ENCODE assay signal across 8 cellular contexts in the genomic region with DNA sequence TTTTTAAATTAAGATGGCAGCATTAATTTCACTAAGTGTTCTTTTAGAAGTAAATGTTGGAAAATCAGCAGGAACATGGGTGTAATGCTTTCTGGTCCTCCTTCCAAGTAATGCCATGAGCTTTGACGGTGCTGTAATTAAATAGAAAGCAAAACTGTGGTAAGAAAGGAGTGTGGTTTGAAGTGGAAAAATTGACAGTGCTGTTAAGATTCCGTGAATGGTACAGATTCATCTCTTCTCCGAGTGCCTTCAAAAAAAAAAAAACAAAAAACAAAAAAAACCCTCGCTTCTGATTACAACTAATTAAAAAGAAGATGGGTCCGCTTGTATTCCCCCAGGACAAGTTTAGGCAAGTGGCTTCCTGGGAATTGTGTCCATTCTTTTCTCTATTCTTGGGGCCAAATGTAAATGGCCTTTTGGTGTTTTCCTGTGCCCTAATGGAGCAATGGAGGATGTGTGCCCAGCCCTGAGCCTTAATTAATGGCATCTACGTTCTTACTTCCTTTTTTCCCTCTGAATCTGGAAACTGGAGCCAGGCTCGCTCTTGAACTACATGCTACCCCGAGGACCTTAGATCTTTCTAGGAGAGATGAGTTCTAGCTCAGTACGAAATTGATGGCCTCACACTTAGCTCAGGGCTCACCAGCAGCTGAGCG. TPM values are rescaled to one million over a fixed set of nuclear protein-coding genes. Genes with fewer than 3 reads are reported as not detected.
DNase-seq lines count a peak whose midpoint lies in the region; ATAC-seq and TF ChIP-seq lines count a peak whose summit lies in the region.

No MANE protein-coding gene starts in this region.

- H3K27me3 ChIP-seq in Peyer's patch (no peaks in the 10 kb centered on the region), gastrocnemius medialis (no peaks in the 10 kb centered on the region)

- no peak for ATAC-seq in gastrocnemius medialis
- no peak for ATAC-seq in HG03571 (IDR thresholded peaks at IDR 0.05; ENCODE audit: unreplicated experiment)

- in situ Hi-C loops in gastrocnemius medialis (cut with MboI; ENCODE audit: low sequenced_read_pairs in 4 of 4), result loop anchor here in 1 of 4 donors (25.0 kb wide), 3 partner anchors 422 to 1353 kb away; partner anchors contain the start of genes HS2ST1, PKN2, SELENOF and SH3GLB1

- peak; percentile 64 for DNase-seq in activated CD8-positive, alpha-beta memory T cell treated with anti-CD3 and anti-CD28 coated beads for 24 hours
- DNase-seq in activated CD8-positive, alpha-beta memory T cell treated with anti-CD3 and anti-CD28 coated beads, Interleukin-2, amount 50 U/mL, for 48 hours, result no peak
- DNase-seq in Peyer's patch (no peak), erythroblast (lab: John Stamatoyannopoulos, UW) (peak; percentile 7), gastrocnemius medialis (no peak), HuH-7.5 (ENCODE audit: low spot score) (no peak), NCI-H1930 (lab: John Stamatoyannopoulos, UW) (no peak)

- H3K9me3 ChIP-seq in Peyer's patch, result no peaks in the 10 kb centered on the region
- no peaks in the 10 kb centered on the region for H3K9me3 ChIP-seq in gastrocnemius medialis

- H3K4me3 ChIP-seq in Peyer's patch (peak overlapping the region; percentile 56 to 88 (median 64)), gastrocnemius medialis (peak overlapping the region; percentile 67 to 80 (median 72))

- TF ChIP-seq POLR2A in Peyer's patch (IDR thresholded peaks at IDR 0.05), result no peak
- no peak for TF ChIP-seq POLR2A in erythroblast (IDR thresholded peaks at IDR 0.05; ENCODE audit: low read length)
- no peak for TF ChIP-seq POLR2A in gastrocnemius medialis (IDR thresholded peaks at IDR 0.05)

- H3K36me3 ChIP-seq in Peyer's patch, result no peaks in the 10 kb centered on the region
- H3K36me3 ChIP-seq in gastrocnemius medialis, result no peaks in the 10 kb centered on the region

- intact Hi-C loops in gastrocnemius medialis (cut with DNase I; ENCODE audit: low total_unique reads), result loop anchor here (10.0 kb wide), 1 partner anchor 629 kb away; the partner anchor contains the start of gene SH3GLB1

- peaks cover 0 to 57% (median 15%) of the 10 kb centered on the region in 4 donors for H3K4me1 ChIP-seq in Peyer's patch
- peaks cover 40% of the 10 kb centered on the region in 2 donors for H3K4me1 ChIP-seq in gastrocnemius medialis

- TF ChIP-seq CTCF in Peyer's patch (IDR thresholded peaks at IDR 0.05) (no peak), gastrocnemius medialis (IDR thresholded peaks at IDR 0.05 in 4 of 5, conservative IDR thresholded peaks at IDR 0.05 in 1 of 5) (no peak)

- peak overlapping the region; percentile 82 to 95 (median 84) for H3K27ac ChIP-seq in Peyer's patch
- peak overlapping the region; percentile 72 to 83 (median 77) for H3K27ac ChIP-seq in gastrocnemius medialis

RNA-seq across cellular contexts. Expression of gene LMO4, which starts 5.1 kb away (rescaled TPM):
- total RNA-seq in Peyer's patch, result 10 to 100 TPM; 39.1 to 59.9 (median 52.6) TPM
- 10 to 100 TPM; 29.6 to 47.3 (median 35.8) TPM for total RNA-seq in gastrocnemius medialis

Comparison
In these comparisons a context has a peak if more than half of its experiments do, and no peak if none do; other contexts are left out.
1. DNase-seq: peak in activated CD8-positive, alpha-beta memory T cell treated with anti-CD3 and anti-CD28 coated beads for 24 hours (single experiment) and erythroblast (2 of 2); none in activated CD8-positive, alpha-beta memory T cell treated with anti-CD3 and anti-CD28 coated beads, Interleukin-2, amount 50 U/mL, for 48 hours (single experiment), Peyer's patch (0 of 3), gastrocnemius medialis (0 of 2), HuH-7.5 (single experiment) and NCI-H1930 (0 of 2).